ENCODE assay signal across 19 cellular contexts in genomic region chr1:232624892-232625291, GRCh38. TPM values are rescaled to one million over a fixed set of nuclear protein-coding genes. Genes with fewer than 3 reads are reported as not detected.
A peak's percentile ranks its signal among the peaks of the same experiment; 100 is the strongest.
DNase-seq lines count a peak whose midpoint lies in the region; TF ChIP-seq lines count a peak whose summit lies in the region.
"Had no signal": no experiment of that assay in that cellular context is flagged by ENCODE, and none has a peak within 500 bp of the region (broad histone marks: within the 10 kb centered on the region; RNA-seq: fewer than 3 reads in every experiment).

No MANE protein-coding gene starts in this region.

- H3K4me1 Mint-ChIP-seq in brain: peaks cover 86% of the 10 kb centered on the region

- BruUV-seq in OCI-LY7 (replicated peaks; lab: Mats Ljungman, UMichigan): no TSS peak

- H3K27ac ChIP-seq in OCI-LY7 (ENCODE audit: low read depth, low read length, poor library complexity, severe bottlenecking) (no peak overlapping the region), hepatocyte (no peak overlapping the region), smooth muscle cell (ENCODE audit: low read depth) (peak overlapping the region; percentile 68)
- H3K27ac ChIP-seq: gastrocnemius medialis had no signal

- no peaks in the 10 kb centered on the region for H3K36me3 Mint-ChIP-seq in brain
- H3K36me3 Mint-ChIP-seq: activated CD4-positive, alpha-beta memory T cell treated with anti-CD3 and anti-CD28 coated beads for 36 hours had no signal

- H3K79me2 ChIP-seq in OCI-LY7 (ENCODE audit: insufficient read depth, low read depth, low read length) (peaks cover 62% of the 10 kb centered on the region; the same call in 1 of the 2 replicates), hepatocyte (peaks cover 80% of the 10 kb centered on the region), smooth muscle cell (ENCODE audit: low read depth) (peaks cover 97% of the 10 kb centered on the region)

- CTCF ChIA-PET in OCI-LY7 (lab: Charles Lee; ENCODE audit: unreplicated experiment): no interaction called here

- H3K9ac ChIP-seq in smooth muscle cell (ENCODE audit: low read depth): no peak overlapping the region

- H3K4me3 ChIP-seq in OCI-LY7 (ENCODE audit: low read depth, low read length, poor library complexity, severe bottlenecking): no peak overlapping the region
- no peak overlapping the region for H3K4me3 ChIP-seq in hepatocyte
- H3K4me3 ChIP-seq in smooth muscle cell: no peak overlapping the region
- H3K4me3 ChIP-seq: gastrocnemius medialis, upper lobe of left lung had no signal

- TF ChIP-seq CTCF in OCI-LY7 (conservative IDR thresholded peaks at IDR 0.05; ENCODE audit: low read length): no peak
- no peak for TF ChIP-seq CTCF in brain (conservative IDR thresholded peaks at IDR 0.05)
- no peak for TF ChIP-seq CTCF in hepatocyte (IDR thresholded peaks at IDR 0.05; ENCODE audit: poor library complexity)
- TF ChIP-seq CTCF in smooth muscle cell (IDR thresholded peaks at IDR 0.05; ENCODE audit: borderline replicate concordance, insufficient read depth, poor library complexity, severe bottlenecking): no peak

- H3K4me2 ChIP-seq in OCI-LY7 (ENCODE audit: low read length) (peak overlapping the region; percentile 18; the same call in 1 of the 2 replicates), hepatocyte (peak overlapping the region; percentile 77), smooth muscle cell (peak overlapping the region; percentile 91)

- H3K4me1 ChIP-seq in OCI-LY7 (ENCODE audit: insufficient read depth, low read length, poor library complexity, severe bottlenecking): peaks cover 74% of the 10 kb centered on the region
- peaks cover 19% of the 10 kb centered on the region for H3K4me1 ChIP-seq in hepatocyte (ENCODE audit: insufficient read depth)
- H3K4me1 ChIP-seq in smooth muscle cell (ENCODE audit: low read depth): peaks cover 46% of the 10 kb centered on the region

- H3F3A ChIP-seq in smooth muscle cell (ENCODE audit: low read depth): peaks cover 24% of the 10 kb centered on the region

- POLR2A ChIA-PET in OCI-LY7 (lab: Charles Lee): interaction anchor here (1.0 to 2.2 kb wide), 3 partner anchors 9 to 32 kb away, joined by 3 to 8 read pairs (median 7); no protein-coding TSS in a partner anchor

- no peak for DNase-seq in OCI-LY7 (ENCODE audit: low spot score)
- no peak for DNase-seq in hepatocyte (ENCODE audit: low spot score)
- no peak for DNase-seq in smooth muscle cell (lab: John Stamatoyannopoulos, UW; ENCODE audit: unreplicated experiment)
- DNase-seq in NCI-H1930 (lab: John Stamatoyannopoulos, UW): no peak
- DNase-seq in superior temporal gyrus (ENCODE audit: extremely low spot score): no peak
- DNase-seq in COLO829 (ENCODE audit: low spot score): no peak
- DNase-seq: activated CD4-positive, alpha-beta memory T cell treated with anti-CD3 and anti-CD28 coated beads for 36 hours; activated naive CD4-positive, alpha-beta T cell treated with Interleukin-2 at 50 U/mL for 16 hours; activated T-cell treated with anti-CD3 and anti-CD28 coated beads, Interleukin-2, amount 50 U/mL, for 1 hour; gastrocnemius medialis; H7; NCI-H1092 treated with DMSO at 0.1 percent for 48 hours; NCI-H526; SHP77 treated with DMSO at 0.1 percent for 48 hours; stimulated activated naive CD8-positive, alpha-beta T cell treated with anti-CD3 and anti-CD28 coated beads, Interleukin-15, Interleukin-2, amounts not matched to agents 100 U/mL and 50 U/mL, for 24 hours; T-helper 2 cell; upper lobe of left lung had no signal

- H3K9me3 Mint-ChIP-seq in brain: no peaks in the 10 kb centered on the region
- H3K9me3 Mint-ChIP-seq: activated CD4-positive, alpha-beta memory T cell treated with anti-CD3 and anti-CD28 coated beads for 36 hours had no signal

- H3K27ac Mint-ChIP-seq in brain: peak overlapping the region in 1 of 5 experiments; percentile 69
- H3K27ac Mint-ChIP-seq: activated CD4-positive, alpha-beta memory T cell treated with anti-CD3 and anti-CD28 coated beads for 36 hours; B cell had no signal

- no peak overlapping the region for H2AFZ ChIP-seq in OCI-LY7 (ENCODE audit: low read length)
- no peak overlapping the region for H2AFZ ChIP-seq in hepatocyte
- no peak overlapping the region for H2AFZ ChIP-seq in smooth muscle cell (ENCODE audit: low read depth)

- peaks cover 7% of the 10 kb centered on the region for H3K27me3 Mint-ChIP-seq in brain

- peaks cover 3% of the 10 kb centered on the region; the same call in 1 of the 2 replicates for H3K36me3 ChIP-seq in OCI-LY7 (ENCODE audit: insufficient read depth, low read length)
- no peaks in the 10 kb centered on the region for H3K36me3 ChIP-seq in hepatocyte (replicated peaks; ENCODE audit: insufficient read depth, low read depth)
- no peaks in the 10 kb centered on the region for H3K36me3 ChIP-seq in smooth muscle cell (ENCODE audit: low read depth)
- H3K36me3 ChIP-seq: gastrocnemius medialis, upper lobe of left lung had no signal

- peak overlapping the region in 4 of 5 experiments; percentile 19 to 64 (median 56) for H3K4me3 Mint-ChIP-seq in brain
- H3K4me3 Mint-ChIP-seq: activated CD4-positive, alpha-beta memory T cell treated with anti-CD3 and anti-CD28 coated beads for 36 hours; B cell had no signal

- WGBS in hepatocyte (ENCODE audit: low lambda C conversion rate, missing lambda C conversion rate): 65% methylated on average over 5 of the region's 5 CpGs
- WGBS in smooth muscle cell (ENCODE audit: low lambda C conversion rate): 25% methylated on average over 5 of the region's 5 CpGs

- H3K9me3 ChIP-seq in OCI-LY7 (ENCODE audit: low read length): no peaks in the 10 kb centered on the region
- no peaks in the 10 kb centered on the region for H3K9me3 ChIP-seq in hepatocyte (ENCODE audit: low read depth)
- H3K9me3 ChIP-seq in smooth muscle cell (replicated peaks; ENCODE audit: low read depth): no peaks in the 10 kb centered on the region
- H3K9me3 ChIP-seq: gastrocnemius medialis, upper lobe of left lung had no signal

- no peaks in the 10 kb centered on the region for H4K20me1 ChIP-seq in OCI-LY7 (ENCODE audit: insufficient read depth, low read length)
- H4K20me1 ChIP-seq in hepatocyte (ENCODE audit: insufficient read depth, poor library complexity, severe bottlenecking): peaks cover 6% of the 10 kb centered on the region
- peaks cover 34% of the 10 kb centered on the region for H4K20me1 ChIP-seq in smooth muscle cell (ENCODE audit: low read depth)

- H3K27me3 ChIP-seq in hepatocyte: no peaks in the 10 kb centered on the region
- no peaks in the 10 kb centered on the region for H3K27me3 ChIP-seq in smooth muscle cell (ENCODE audit: low read depth)
- H3K27me3 ChIP-seq: gastrocnemius medialis had no signal

- intact Hi-C loops in OCI-LY7 (cut with micrococcal nuclease; ENCODE audit: unreplicated experiment): no loop called here

- H3K9me2 ChIP-seq in OCI-LY7 (ENCODE audit: insufficient read depth, low read length): no peaks in the 10 kb centered on the region
- H3K9me2 ChIP-seq in hepatocyte (replicated peaks; ENCODE audit: insufficient read depth): no peaks in the 10 kb centered on the region

RNA-seq across cellular contexts. Expression of gene SIPA1L2, which starts 5.0 kb away (rescaled TPM):
- total RNA-seq in OCI-LY7 (2014; rRNA removed; shearing (Covaris generic)): 13.5 and 16.0 TPM in 2 replicates
- total RNA-seq in OCI-LY7 (2022) (6.2 and 7.8 TPM in 2 replicates), hepatocyte (35.9 and 50.1 TPM in 2 replicates), smooth muscle cell (37.0 and 37.2 TPM in 2 replicates)
- polyA plus RNA-seq in brain (ENCODE audit: insufficient read depth, low read depth, low replicate concordance) (24.5 TPM), hepatocyte (21.6 and 27.6 TPM in 2 replicates), smooth muscle cell (14.9 and 18.9 TPM in 2 replicates)

Comparison
In these comparisons a context has a peak if more than half of its experiments do, and no peak if none do; other contexts are left out.
1. H3K4me2 ChIP-seq: peak in every context shown above with its lines; median percentile 91 in smooth muscle cell; 77 in hepatocyte; 18 in OCI-LY7.